ENCODE assay signal across 1 cellular context in genomic region chr1:26791626-26792025, GRCh38.
TF ChIP-seq lines count a peak whose summit lies in the region.

No MANE protein-coding gene starts in this region.

TF ChIP-seq in K562, 482 proteins besides CTCF, POLR2A, EP300 and RAD21 (continued from another document and continues in another):
- TF ChIP-seq ARID4B (CRISPR knock-in tag; IDR thresholded peaks at IDR 0.05) (0 out of 2 replicates have a peak, but pooled peaks have one; percentile 51), CCAR2 (IDR thresholded peaks at IDR 0.05; ENCODE audit: low read depth, low read length) (no peak), ZBTB7A (IDR thresholded peaks at IDR 0.05; ENCODE audit: borderline replicate concordance, control insufficient read depth, low read depth, low read length) (no peak), ID3 (CRISPR knock-in tag; IDR thresholded peaks at IDR 0.05) (no peak), ID3 (tag; IDR thresholded peaks at IDR 0.05) (no peak), SMARCA5 (IDR thresholded peaks at IDR 0.05) (no peak), TFAP4 (CRISPR knock-in tag; IDR thresholded peaks at IDR 0.05; ENCODE audit: borderline replicate concordance) (peak; percentile 64), ZNF197 (CRISPR knock-in tag; IDR thresholded peaks at IDR 0.05; ENCODE audit: low read depth) (0 out of 2 replicates have a peak, but pooled peaks have one; percentile 59), ZZZ3 (IDR thresholded peaks at IDR 0.05) (no peak), TBP (optimal IDR thresholded peaks at IDR 0.05; ENCODE audit: low read depth, low read length) (peak; percentile 20), TAF7 (tag; IDR thresholded peaks at IDR 0.05) (no peak), GATAD2A (IDR thresholded peaks at IDR 0.05) (no peak), RBM25 (IDR thresholded peaks at IDR 0.05; ENCODE audit: low read depth, low read length, severe bottlenecking) (no peak), CC2D1A (IDR thresholded peaks at IDR 0.05) (peak; percentile 89; the same call in 1 of the 2 replicates), SMC3 (conservative IDR thresholded peaks at IDR 0.05; ENCODE audit: insufficient read depth, low read depth, low read length) (no peak), NELFE (IDR thresholded peaks at IDR 0.05; ENCODE audit: insufficient read depth, insufficient read length) (no peak), KAT7 (CRISPR knock-in tag; IDR thresholded peaks at IDR 0.05; ENCODE audit: borderline replicate concordance) (peak; percentile 47; the same call in 1 of the 2 replicates), PCBP2 (IDR thresholded peaks at IDR 0.05; ENCODE audit: low read depth, low read length, poor library complexity, severe bottlenecking) (no peak), TCF7L2 (IDR thresholded peaks at IDR 0.05; ENCODE audit: low read depth, low read length) (no peak), NCOA1 (IDR thresholded peaks at IDR 0.05; ENCODE audit: low read depth) (peak; percentile 73; the same call in 1 of the 2 replicates), VEZF1 (CRISPR knock-in tag; IDR thresholded peaks at IDR 0.05) (peak; percentile 41), FOXM1 (IDR thresholded peaks at IDR 0.05; ENCODE audit: low read depth) (peak; percentile 96), FOXM1 (CRISPR knock-in tag; IDR thresholded peaks at IDR 0.05; ENCODE audit: low read depth) (no peak), CREM (IDR thresholded peaks at IDR 0.05; ENCODE audit: low read depth) (peak; percentile 72), ZFP36 (IDR thresholded peaks at IDR 0.05; ENCODE audit: low read depth, low read length, partially characterized antibody) (peak; percentile 6), RBM34 (IDR thresholded peaks at IDR 0.05; ENCODE audit: borderline replicate concordance, insufficient read depth, low read length) (no peak), CREB3L1 (IDR thresholded peaks at IDR 0.05; ENCODE audit: borderline replicate concordance, low read depth) (no peak), MAX (CRISPR knock-in tag; IDR thresholded peaks at IDR 0.05) (peak; percentile 73; the same call in 1 of the 2 replicates), HDAC2 (IDR thresholded peaks at IDR 0.05) (peak; percentile 81; the same call in 1 of the 2 replicates), ZNF609 (CRISPR knock-in tag; IDR thresholded peaks at IDR 0.05; ENCODE audit: borderline replicate concordance) (peak; percentile 78; the same call in 1 of the 2 replicates), ADNP (tag; IDR thresholded peaks at IDR 0.05) (no peak), IRF9 (tag; IDR thresholded peaks at IDR 0.05) (no peak), CHAMP1 (IDR thresholded peaks at IDR 0.05) (peak; percentile 60; the same call in 1 of the 2 replicates), MEIS2 (IDR thresholded peaks at IDR 0.05; ENCODE audit: partially characterized antibody) (peak; percentile 82), PTRF (tag; IDR thresholded peaks at IDR 0.05) (no peak), PKNOX1 (IDR thresholded peaks at IDR 0.05) (peak; percentile 88)
